2 cellular contexts compared by ENCODE assay signal in genomic region chr5:14683906-14684455, GRCh38.
TF ChIP-seq lines count a peak whose summit lies in the region.

No MANE protein-coding gene starts in this region.

TF ChIP-seq in liver, 16 proteins besides CTCF, POLR2A, EP300 and RAD21 (continued from another document):
- TF ChIP-seq TAF1 (conservative IDR thresholded peaks at IDR 0.05), result no peak
- no peak for TF ChIP-seq REST (IDR thresholded peaks at IDR 0.05)
- no peak for TF ChIP-seq RXRA (IDR thresholded peaks at IDR 0.05)
- no peak for TF ChIP-seq SP1 (IDR thresholded peaks at IDR 0.05)
- TF ChIP-seq JUND (IDR thresholded peaks at IDR 0.05), result no peak
- TF ChIP-seq HNF4G (IDR thresholded peaks at IDR 0.05), result no peak
- TF ChIP-seq FOXA2 (IDR thresholded peaks at IDR 0.05), result no peak
- no peak for TF ChIP-seq MAX (IDR thresholded peaks at IDR 0.05)
- no peak for TF ChIP-seq HNF4A (conservative IDR thresholded peaks at IDR 0.05)
- no peak for TF ChIP-seq FOXA1 (IDR thresholded peaks at IDR 0.05)
- no peak for TF ChIP-seq ATF3 (IDR thresholded peaks at IDR 0.05)

TF ChIP-seq in HepG2, 621 proteins besides CTCF, POLR2A, EP300 and RAD21 (continued from another document):
- no peak for TF ChIP-seq ZNF747 (CRISPR knock-in tag; IDR thresholded peaks at IDR 0.05; ENCODE audit: borderline replicate concordance)
- TF ChIP-seq ZNF547 (CRISPR knock-in tag; IDR thresholded peaks at IDR 0.05), result no peak
- TF ChIP-seq POLR2G (IDR thresholded peaks at IDR 0.05; ENCODE audit: low read depth, low read length), result no peak
- TF ChIP-seq GTF2F1 (IDR thresholded peaks at IDR 0.05; ENCODE audit: low read length), result no peak
- no peak for TF ChIP-seq RFX1 (IDR thresholded peaks at IDR 0.05)
- TF ChIP-seq ZNF207 (IDR thresholded peaks at IDR 0.05; ENCODE audit: borderline replicate concordance), result no peak
- no peak for TF ChIP-seq MATR3 (CRISPR knock-in tag; IDR thresholded peaks at IDR 0.05)
TF ChIP-seq in HepG2: peak in this region for 0.
